ENCODE assay signal across 8 cellular contexts in the genomic region with DNA sequence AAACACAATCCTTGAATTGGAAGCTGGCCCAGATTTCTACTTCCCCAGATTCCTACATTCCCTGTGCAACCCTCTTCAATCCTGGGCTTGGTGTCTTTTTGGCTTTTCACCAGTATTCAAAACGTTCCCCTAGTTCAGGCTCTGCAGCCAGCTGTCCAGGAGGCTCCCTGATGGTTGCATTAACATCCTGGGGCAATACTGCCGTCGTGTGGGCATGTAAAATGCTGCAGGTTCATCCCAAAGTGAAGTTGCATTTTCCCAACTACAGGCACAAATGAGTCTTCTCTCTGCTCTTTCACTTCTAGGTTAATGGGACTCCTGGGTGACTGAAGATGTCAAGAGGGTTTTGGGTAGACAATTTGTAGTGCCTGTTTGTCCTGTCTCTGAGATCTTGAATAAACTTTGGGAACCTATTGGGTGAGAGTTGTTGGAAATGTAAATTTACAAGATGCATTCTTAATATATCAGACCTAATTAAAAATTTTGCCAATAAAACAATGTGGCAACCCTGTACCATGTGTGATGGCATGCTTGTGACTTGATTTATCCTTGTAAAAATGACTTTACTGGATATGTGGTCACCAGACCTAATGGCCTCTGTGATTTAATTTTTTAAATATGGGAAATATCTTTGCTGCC. TPM values are rescaled to one million over a fixed set of nuclear protein-coding genes. Genes with fewer than 3 reads are reported as not detected.
A peak's percentile ranks its signal among the peaks of the same experiment; 100 is the strongest.
DNase-seq lines count a peak whose midpoint lies in the region; ATAC-seq, FAIRE-seq and TF ChIP-seq lines count a peak whose summit lies in the region.

No MANE protein-coding gene starts in this region.

- H4K5ac ChIP-seq in H9 (ENCODE audit: insufficient read length, low read depth, low read length): no peak overlapping the region

- no peak overlapping the region for H3T11ph ChIP-seq in H9 (ENCODE audit: low read length)

- TF ChIP-seq CTCF in Caco-2 (IDR thresholded peaks at IDR 0.05; ENCODE audit: insufficient read depth in 1 of 2, low read depth in 1 of 2, low read length in 1 of 2, severe bottlenecking in 1 of 2, unreplicated experiment in 1 of 2) (peak; percentile 41 to 58), H9 (conservative IDR thresholded peaks at IDR 0.05) (peak; percentile 85), SK-N-SH (IDR thresholded peaks at IDR 0.05) (peak; percentile 53), coronary artery (IDR thresholded peaks at IDR 0.05) (no peak)

- intact Hi-C loops in Caco-2 (cut with micrococcal nuclease; ENCODE audit: unreplicated experiment): loop anchor here (1.0 to 2.0 kb wide), 3 partner anchors 83 to 687 kb away; no protein-coding TSS in a partner anchor

- H2AK5ac ChIP-seq in H9 (ENCODE audit: insufficient read length, low read length): no peak overlapping the region

- H3K4me3 Mint-ChIP-seq in Caco-2 (ENCODE audit: unreplicated experiment) (no peak overlapping the region), H9 (no peak overlapping the region)
- H3K4me3 Mint-ChIP-seq in activated CD8-positive, alpha-beta memory T cell treated with anti-CD3 and anti-CD28 coated beads, Interleukin-2, amount 10 ng/mL, durations not matched to agents 7 days and 5 days: no peak overlapping the region

- H3K23ac ChIP-seq in H9 (ENCODE audit: insufficient read length, low read depth, low read length): no peak overlapping the region

- no peak overlapping the region for H2BK20ac ChIP-seq in H9 (ENCODE audit: low read depth, low read length, poor library complexity, severe bottlenecking)

- no peak overlapping the region for H4K91ac ChIP-seq in H9 (ENCODE audit: insufficient read length, low read depth, low read length)

- H3K27ac Mint-ChIP-seq in Caco-2 (ENCODE audit: unreplicated experiment): no peak overlapping the region
- H3K27ac Mint-ChIP-seq in H9: no peak overlapping the region
- H3K27ac Mint-ChIP-seq in activated CD8-positive, alpha-beta memory T cell treated with anti-CD3 and anti-CD28 coated beads, Interleukin-2, amount 10 ng/mL, durations not matched to agents 7 days and 5 days: no peak overlapping the region

- H2AFZ ChIP-seq in H9 (ENCODE audit: low read length): no peak overlapping the region
- no peak overlapping the region for H2AFZ ChIP-seq in SK-N-SH (ENCODE audit: low read depth)

- H4K20me1 ChIP-seq in H9 (ENCODE audit: control insufficient read depth, insufficient read depth, insufficient read length) (no peaks in the 10 kb centered on the region), SK-N-SH (ENCODE audit: insufficient read depth) (no peaks in the 10 kb centered on the region)

- H3K9ac ChIP-seq in H9 (ENCODE audit: extremely low read depth, insufficient read length, low read length) (no peak overlapping the region), SK-N-SH (no peak overlapping the region)

- no peaks in the 10 kb centered on the region for H3K9me3 ChIP-seq in Caco-2
- no peaks in the 10 kb centered on the region for H3K9me3 ChIP-seq in H9 (ENCODE audit: control insufficient read depth, low read depth, low read length)
- no peaks in the 10 kb centered on the region for H3K9me3 ChIP-seq in SK-N-SH

- no peak overlapping the region for H2BK12ac ChIP-seq in H9 (ENCODE audit: insufficient read length, low read depth, low read length)

- H3K9me3 Mint-ChIP-seq in Caco-2 (ENCODE audit: unreplicated experiment) (no peaks in the 10 kb centered on the region), H9 (no peaks in the 10 kb centered on the region; a peak in 1 of 5 replicates)
- H3K9me3 Mint-ChIP-seq in activated CD8-positive, alpha-beta memory T cell treated with anti-CD3 and anti-CD28 coated beads, Interleukin-2, amount 10 ng/mL, durations not matched to agents 7 days and 5 days (ENCODE audit: low read depth): no peaks in the 10 kb centered on the region

- no peak overlapping the region for H2BK120ac ChIP-seq in H9 (ENCODE audit: low read depth, low read length, poor library complexity, severe bottlenecking)

- no peak overlapping the region for H3K14ac ChIP-seq in H9 (ENCODE audit: insufficient read depth, low read length)

- no peak overlapping the region for H3K56ac ChIP-seq in H9 (ENCODE audit: insufficient read length, low read depth, low read length)

- no peaks in the 10 kb centered on the region for H3K36me3 ChIP-seq in Caco-2 (ENCODE audit: control insufficient read depth, insufficient read depth, low read length)
- H3K36me3 ChIP-seq in SK-N-SH (replicated peaks in 1 of 2; ENCODE audit: control insufficient read depth in 1 of 2, insufficient read depth in 2 of 2, low read length in 1 of 2): no peaks in the 10 kb centered on the region

- no peak overlapping the region for H3K18ac ChIP-seq in H9 (ENCODE audit: insufficient read length, low read depth, low read length)

- CTCF ChIA-PET in Caco-2 (lab: Charles Lee) (interaction anchor here (1.7 kb wide), 1 partner anchor 83 kb away, joined by 5 read pairs; no protein-coding TSS in a partner anchor), SK-N-SH (lab: Yijun Ruan, JAX) (interaction anchor here (0.6 to 1.6 kb wide), 6 partner anchors 11 to 695 kb away, joined by 3 to 7 read pairs (median 5); no protein-coding TSS in a partner anchor)
- CTCF ChIA-PET in activated CD8-positive, alpha-beta memory T cell treated with anti-CD3 and anti-CD28 coated beads, Interleukin-2, amount 10 ng/mL, durations not matched to agents 7 days and 5 days (lab: Charles Lee): interaction anchor here (1.3 kb wide), 1 partner anchor 83 kb away, joined by 3 read pairs; no protein-coding TSS in a partner anchor

- no peak overlapping the region for H2BK15ac ChIP-seq in H9 (ENCODE audit: low read depth, low read length)

- no peaks in the 10 kb centered on the region for H3K79me1 ChIP-seq in H9 (ENCODE audit: insufficient read depth, low read depth, low read length, poor library complexity, severe bottlenecking)

- H3K4me1 ChIP-seq in Caco-2 (no peaks in the 10 kb centered on the region), H9 (ENCODE audit: insufficient read depth, low read length) (no peaks in the 10 kb centered on the region; the same call in 1 of the 2 replicates), SK-N-SH (ENCODE audit: control insufficient read depth in 1 of 2, insufficient read depth in 2 of 2, low read depth in 1 of 2, low read length in 1 of 2) (no peaks in the 10 kb centered on the region)

- FAIRE-seq in islet of Langerhans (lab: Jason Lieb, UNC): peak; percentile 5

- ATAC-seq in HG02678 (IDR thresholded peaks at IDR 0.05; ENCODE audit: unreplicated experiment): no peak
- ATAC-seq in activated CD8-positive, alpha-beta memory T cell treated with anti-CD3 and anti-CD28 coated beads, Interleukin-2, amount 10 ng/mL, durations not matched to agents 7 days and 5 days: no peak

- no peaks in the 10 kb centered on the region for H3K23me2 ChIP-seq in H9 (ENCODE audit: insufficient read length, low read depth, low read length, poor library complexity, severe bottlenecking)

- H3K9me2 ChIP-seq in SK-N-SH: no peaks in the 10 kb centered on the region

- H3K4me3 ChIP-seq in Caco-2 (ENCODE audit: low read depth, low read length) (no peak overlapping the region), SK-N-SH (ENCODE audit: low read depth in 2 of 2, low read length in 1 of 2) (no peak overlapping the region; a peak in 1 of 4 replicates), coronary artery (no peak overlapping the region)

- no CpG with 5 or more reads among the region's 3 CpGs for WGBS in H9 (ENCODE audit: extremely low coverage, insufficient read length, low lambda C conversion rate)
- 2% methylated on average over 3 of the region's 3 CpGs for WGBS in SK-N-SH (ENCODE audit: low lambda C conversion rate)

- DNase-seq in Caco-2: peak; percentile 46 to 49
- peak; percentile 68 for DNase-seq in H9
- DNase-seq in SK-N-SH: peak; percentile 38
- no peak for DNase-seq in coronary artery (ENCODE audit: low spot score)
- DNase-seq in activated CD8-positive, alpha-beta memory T cell treated with anti-CD3 and anti-CD28 coated beads, Interleukin-2, amount 10 ng/mL, durations not matched to agents 7 days and 5 days: no peak
- no peak for DNase-seq in hepatic stellate cell (ENCODE audit: low spot score)

- no peak overlapping the region for H4K8ac ChIP-seq in H9 (replicated peaks; ENCODE audit: insufficient read length, low read depth, low read length)

- TF ChIP-seq RAD21 in SK-N-SH (IDR thresholded peaks at IDR 0.05; ENCODE audit: low read length): peak; percentile 66

- H3K4me1 Mint-ChIP-seq in Caco-2 (ENCODE audit: low read depth, unreplicated experiment): no peaks in the 10 kb centered on the region
- peaks cover 6 to 18% of the 10 kb centered on the region in 2 experiments for H3K4me1 Mint-ChIP-seq in H9
- no peaks in the 10 kb centered on the region for H3K4me1 Mint-ChIP-seq in activated CD8-positive, alpha-beta memory T cell treated with anti-CD3 and anti-CD28 coated beads, Interleukin-2, amount 10 ng/mL, durations not matched to agents 7 days and 5 days

- H3K27me3 Mint-ChIP-seq in Caco-2 (ENCODE audit: insufficient read depth, unreplicated experiment) (no peaks in the 10 kb centered on the region), H9 (ENCODE audit: low read depth) (no peaks in the 10 kb centered on the region)
- H3K27me3 Mint-ChIP-seq in activated CD8-positive, alpha-beta memory T cell treated with anti-CD3 and anti-CD28 coated beads, Interleukin-2, amount 10 ng/mL, durations not matched to agents 7 days and 5 days: no peaks in the 10 kb centered on the region

- H3K79me2 ChIP-seq in H9 (ENCODE audit: insufficient read depth, low read length): no peaks in the 10 kb centered on the region
- no peaks in the 10 kb centered on the region for H3K79me2 ChIP-seq in SK-N-SH (ENCODE audit: insufficient read depth)

- POLR2A ChIA-PET in Caco-2 (lab: Charles Lee) (no interaction called here), SK-N-SH (lab: Yijun Ruan, JAX) (no interaction called here)

- H3K4me2 ChIP-seq in H9 (ENCODE audit: insufficient read depth, insufficient read length, low read length): no peak overlapping the region
- H3K4me2 ChIP-seq in SK-N-SH: no peak overlapping the region

- no peaks in the 10 kb centered on the region for H3F3A ChIP-seq in SK-N-SH (replicated peaks; ENCODE audit: insufficient read depth)

- H2BK5ac ChIP-seq in H9 (ENCODE audit: insufficient read length, low read length): no peak overlapping the region

- no peaks in the 10 kb centered on the region for H3K36me3 Mint-ChIP-seq in Caco-2 (ENCODE audit: insufficient read depth, unreplicated experiment)
- H3K36me3 Mint-ChIP-seq in H9 (ENCODE audit: insufficient read depth in 1 of 3, low read depth in 3 of 3): 0 out of 7 replicates have a peak, but pooled peaks cover 0 to 3% (median 2%) of the 10 kb centered on the region in 3 experiments
- H3K36me3 Mint-ChIP-seq in activated CD8-positive, alpha-beta memory T cell treated with anti-CD3 and anti-CD28 coated beads, Interleukin-2, amount 10 ng/mL, durations not matched to agents 7 days and 5 days: no peaks in the 10 kb centered on the region

- H3K27me3 ChIP-seq in Caco-2 (replicated peaks; ENCODE audit: control insufficient read depth, insufficient read depth, low read length): no peaks in the 10 kb centered on the region
- H3K27me3 ChIP-seq in H9 (ENCODE audit: insufficient read depth, low read length): no peaks in the 10 kb centered on the region
- H3K27me3 ChIP-seq in SK-N-SH (ENCODE audit: insufficient read depth): no peaks in the 10 kb centered on the region

- no peak overlapping the region for H3K4ac ChIP-seq in H9 (ENCODE audit: low read depth, low read length)

- BruUV-seq in Caco-2 (replicated peaks; lab: Mats Ljungman, UMichigan): no TSS peak

- H3K27ac ChIP-seq in H9 (ENCODE audit: insufficient read length, low read depth, low read length) (no peak overlapping the region), SK-N-SH (ENCODE audit: low read depth in 2 of 2, low read length in 1 of 2) (no peak overlapping the region), coronary artery (no peak overlapping the region)

- no peak for TF ChIP-seq EP300 in SK-N-SH (IDR thresholded peaks at IDR 0.05; ENCODE audit: borderline replicate concordance in 1 of 2, low read depth in 1 of 2, low read length in 1 of 2)

RNA-seq across cellular contexts. Expression of a gene that starts 28.6 kb away (rescaled TPM):
- total RNA-seq in Caco-2 (2022): not detected in 2 replicates
- 0.35 and 0.57 TPM in 2 replicates for total RNA-seq in H9 (2021)
- polyA plus RNA-seq in SK-N-SH (2012; rRNA removed): not detected in 2 replicates
- polyA plus RNA-seq in SK-N-SH (2012; cell fraction: cytosol; rRNA removed): not detected in 2 replicates
- polyA plus RNA-seq in SK-N-SH (2012; cell fraction: nucleus; rRNA removed): not detected in 2 replicates
- not detected for total RNA-seq in activated CD8-positive, alpha-beta memory T cell treated with anti-CD3 and anti-CD28 coated beads, Interleukin-2, amount 10 ng/mL, durations not matched to agents 7 days and 5 days

Comparison
In these comparisons a context has a peak if more than half of its experiments do, and no peak if none do; other contexts are left out.
1. DNase-seq: peak in Caco-2 (2 of 2), H9 (single experiment) and SK-N-SH (single experiment); none in coronary artery (single experiment), activated CD8-positive, alpha-beta memory T cell treated with anti-CD3 and anti-CD28 coated beads, Interleukin-2, amount 10 ng/mL, durations not matched to agents 7 days and 5 days (single experiment) and hepatic stellate cell (single experiment).